In the genomic region with DNA sequence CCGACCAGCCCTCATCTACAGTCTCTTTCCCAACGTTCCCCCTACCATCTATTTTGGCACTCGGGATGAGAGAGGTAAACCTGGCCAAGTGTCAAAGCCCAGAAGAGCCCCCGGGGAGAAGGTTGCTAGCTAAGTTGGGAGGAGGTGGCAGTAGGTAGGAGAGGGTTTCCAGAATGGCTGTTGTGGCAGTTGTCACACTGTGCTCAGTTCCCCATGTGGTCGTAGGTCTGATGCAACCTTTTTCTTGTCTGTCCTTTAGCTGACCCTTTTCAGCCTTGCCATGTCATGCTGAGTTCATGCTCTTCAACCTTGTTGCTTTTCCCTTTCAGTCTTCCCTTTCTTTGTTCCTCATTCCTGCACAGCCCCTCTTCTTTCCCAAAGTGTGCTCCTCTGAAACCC, we compare ENCODE assay signal across 10 cellular contexts. TPM values are rescaled to one million over a fixed set of nuclear protein-coding genes. Genes with fewer than 3 reads are reported as not detected.
DNase-seq lines count a peak whose midpoint lies in the region; ATAC-seq, FAIRE-seq and TF ChIP-seq lines count a peak whose summit lies in the region.
"Had no signal": no experiment of that assay in that cellular context is flagged by ENCODE, and none has a peak within 500 bp of the region (broad histone marks: within the 10 kb centered on the region; RNA-seq: fewer than 3 reads in every experiment).

No MANE protein-coding gene starts in this region.

- no peaks in the 10 kb centered on the region for H3K4me1 ChIP-seq in rectal smooth muscle tissue (ENCODE audit: control insufficient read depth, insufficient read depth, low read length)

- DNase-seq in SIG-M5 (lab: John Stamatoyannopoulos, UW) = peak; percentile 40
- no peak for DNase-seq in D721Med (ENCODE audit: insufficient read length, low spot score)
- no peak for DNase-seq in activated effector memory CD4-positive, alpha-beta T cell treated with Interleukin-2 at 50 U/mL for 16 hours
- no peak for DNase-seq in activated T-cell treated with anti-CD3 and anti-CD28 coated beads for 4 hours
- DNase-seq: activated gamma-delta T cell, DND-41 had no signal

- no peak overlapping the region for H3K4me3 ChIP-seq in rectal smooth muscle tissue (ENCODE audit: low read length)

- peak; percentile 56 for ATAC-seq in GM18868 (IDR thresholded peaks at IDR 0.05; ENCODE audit: unreplicated experiment)
- ATAC-seq in esophagus mucosa = peak; percentile 28
- no peak for ATAC-seq in GM21619 (IDR thresholded peaks at IDR 0.05; ENCODE audit: unreplicated experiment)

- no peak for FAIRE-seq in D721Med (lab: Jason Lieb, UNC)

- peaks cover 33% of the 10 kb centered on the region for H3K36me3 ChIP-seq in rectal smooth muscle tissue (ENCODE audit: control insufficient read depth, insufficient read depth, low read length)

- TF ChIP-seq CTCF in D721Med (IDR thresholded peaks at IDR 0.05; ENCODE audit: insufficient read depth, missing control alignments) = no peak

- H3K27me3 ChIP-seq in rectal smooth muscle tissue (ENCODE audit: control insufficient read depth, insufficient read depth, low read length) = no peaks in the 10 kb centered on the region

- H3K27ac ChIP-seq in rectal smooth muscle tissue (ENCODE audit: low read depth, low read length) = peak overlapping the region; percentile 44

- H3K9ac ChIP-seq in rectal smooth muscle tissue (ENCODE audit: low read length) = no peak overlapping the region

RNA-seq across cellular contexts. Expression of gene TTLL4, which starts 34.5 kb away (rescaled TPM):
- 14.0 TPM for total RNA-seq in esophagus mucosa

RNA-seq across cellular contexts. Expression of gene CYP27A1, which starts 36.8 kb away (rescaled TPM):
- total RNA-seq in esophagus mucosa = 4.9 TPM
